In the genomic region with DNA sequence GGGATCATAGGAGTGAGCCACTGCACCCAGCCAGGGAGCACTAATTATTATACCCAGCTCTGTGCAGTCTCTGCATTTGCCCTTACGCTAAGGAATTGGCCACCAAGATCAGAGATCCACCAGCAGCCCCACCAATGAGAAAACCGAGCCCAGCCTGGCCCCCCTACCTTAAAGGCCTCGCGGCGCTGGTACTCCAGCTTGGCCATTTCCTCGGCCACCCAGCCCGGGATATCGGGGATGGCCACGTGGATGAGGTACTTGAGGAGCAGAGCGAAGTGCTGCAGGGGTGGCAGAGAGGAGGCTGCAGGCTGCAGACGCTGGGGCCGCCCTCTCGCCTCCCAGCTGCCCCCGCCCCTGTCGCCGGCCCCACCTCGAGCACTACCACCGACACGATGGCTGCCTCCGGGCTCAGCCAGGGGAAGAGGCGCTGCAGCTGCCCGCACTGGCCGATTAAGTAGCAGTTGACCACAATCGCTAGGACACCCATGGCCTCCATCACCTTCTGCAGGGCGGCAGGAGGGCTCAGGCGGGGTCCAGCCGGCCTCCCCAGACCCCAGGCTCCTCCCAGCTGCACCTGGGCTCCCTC, we compare ENCODE assay signal across 3 cellular contexts.
A peak's percentile ranks its signal among the peaks of the same experiment; 100 is the strongest.
TF ChIP-seq lines count a peak whose summit lies in the region.

No MANE protein-coding gene starts in this region.

TF ChIP-seq in GM23338, 12 proteins besides CTCF, POLR2A, EP300 and RAD21:
- TF ChIP-seq EZH2 (IDR thresholded peaks at IDR 0.05; ENCODE audit: low read depth, unreplicated experiment) (no peak), ZNF331 (CRISPR knock-in tag; IDR thresholded peaks at IDR 0.05; ENCODE audit: low read depth) (no peak), ETS1 (IDR thresholded peaks at IDR 0.05) (no peak), JUNB (IDR thresholded peaks at IDR 0.05; ENCODE audit: unreplicated experiment) (no peak)

TF ChIP-seq in K562, 482 proteins besides CTCF, POLR2A, EP300 and RAD21:
- TF ChIP-seq CEBPB (tag; IDR thresholded peaks at IDR 0.05) (no peak), FIP1L1 (IDR thresholded peaks at IDR 0.05; ENCODE audit: low read depth, low read length, poor library complexity, severe bottlenecking) (peak; percentile 20), NR3C1 (CRISPR knock-in tag; IDR thresholded peaks at IDR 0.05) (no peak), POLR2G (IDR thresholded peaks at IDR 0.05; ENCODE audit: low read depth, low read length) (peak; percentile 46; the same call in 1 of the 2 replicates), HDAC6 (IDR thresholded peaks at IDR 0.05; ENCODE audit: low read depth, low read length) (no peak), ZNF316 (IDR thresholded peaks at IDR 0.05) (no peak), RBM14 (IDR thresholded peaks at IDR 0.05; ENCODE audit: borderline replicate concordance, insufficient read depth, low read depth, low read length) (0 out of 2 replicates have a peak, but pooled peaks have one; percentile 56), ARID2 (IDR thresholded peaks at IDR 0.05) (no peak)

TF ChIP-seq in HEK293T, 16 proteins besides CTCF, POLR2A, EP300 and RAD21:
- TF ChIP-seq SUZ12 (IDR thresholded peaks at IDR 0.05), result no peak
- no peak for TF ChIP-seq NFRKB (IDR thresholded peaks at IDR 0.05)
- no peak for TF ChIP-seq TARDBP (IDR thresholded peaks at IDR 0.05)
- TF ChIP-seq ELF4 (IDR thresholded peaks at IDR 0.05), result no peak
- no peak for TF ChIP-seq SP1 (IDR thresholded peaks at IDR 0.05)
- no peak for TF ChIP-seq FOXM1 (IDR thresholded peaks at IDR 0.05; ENCODE audit: borderline replicate concordance)
- TF ChIP-seq PKNOX1 (IDR thresholded peaks at IDR 0.05), result no peak
